1 cellular context compared by ENCODE assay signal in the genomic region with DNA sequence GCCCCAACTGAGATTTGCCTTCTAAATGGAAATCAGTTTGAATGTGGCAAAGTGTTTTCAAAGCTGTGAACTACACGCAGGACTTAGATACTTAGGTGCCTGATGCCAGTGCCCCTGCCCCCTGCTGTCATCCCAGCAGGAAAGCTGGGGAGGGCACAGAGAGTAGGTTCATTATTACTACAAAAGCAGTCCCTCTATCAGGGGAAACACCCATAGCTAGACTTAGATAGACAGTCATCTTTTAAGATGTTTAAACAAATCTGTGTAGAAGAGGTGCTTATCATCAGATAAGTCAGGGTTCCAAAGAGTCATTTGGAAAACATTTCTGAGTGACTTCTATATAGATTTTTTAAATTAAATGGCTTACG.
TF ChIP-seq lines count a peak whose summit lies in the region.

No MANE protein-coding gene starts in this region.

TF ChIP-seq in GM12878, 131 proteins besides CTCF, POLR2A, EP300 and RAD21 (continued from another document):
- TF ChIP-seq STAT1 (conservative IDR thresholded peaks at IDR 0.05) (no peak), RUNX3 (IDR thresholded peaks at IDR 0.05; ENCODE audit: low read length) (no peak), POLR2AphosphoS2 (IDR thresholded peaks at IDR 0.05; ENCODE audit: low read depth, low read length) (no peak), ATF2 (IDR thresholded peaks at IDR 0.05; ENCODE audit: low read length) (no peak), RB1 (IDR thresholded peaks at IDR 0.05; ENCODE audit: borderline replicate concordance) (no peak), PML (IDR thresholded peaks at IDR 0.05; ENCODE audit: low read length) (no peak), BRCA1 (IDR thresholded peaks at IDR 0.05; ENCODE audit: low read depth, low read length) (no peak), HCFC1 (IDR thresholded peaks at IDR 0.05; ENCODE audit: low read length) (no peak), CREM (IDR thresholded peaks at IDR 0.05; ENCODE audit: low read depth) (no peak)
- TF ChIP-seq, protein P1, sequence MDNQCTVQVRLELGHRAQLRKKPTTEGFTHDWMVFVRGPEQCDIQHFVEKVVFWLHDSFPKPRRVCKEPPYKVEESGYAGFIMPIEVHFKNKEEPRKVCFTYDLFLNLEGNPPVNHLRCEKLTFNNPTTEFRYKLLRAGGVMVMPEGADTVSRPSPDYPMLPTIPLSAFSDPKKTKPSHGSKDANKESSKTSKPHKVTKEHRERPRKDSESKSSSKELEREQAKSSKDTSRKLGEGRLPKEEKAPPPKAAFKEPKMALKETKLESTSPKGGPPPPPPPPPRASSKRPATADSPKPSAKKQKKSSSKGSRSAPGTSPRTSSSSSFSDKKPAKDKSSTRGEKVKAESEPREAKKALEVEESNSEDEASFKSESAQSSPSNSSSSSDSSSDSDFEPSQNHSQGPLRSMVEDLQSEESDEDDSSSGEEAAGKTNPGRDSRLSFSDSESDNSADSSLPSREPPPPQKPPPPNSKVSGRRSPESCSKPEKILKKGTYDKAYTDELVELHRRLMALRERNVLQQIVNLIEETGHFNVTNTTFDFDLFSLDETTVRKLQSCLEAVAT (IDR thresholded peaks at IDR 0.05): no peak
